ENCODE assay signal across 1 cellular context in genomic region chr9:128296340-128297220, GRCh38.
TF ChIP-seq lines count a peak whose summit lies in the region.

No MANE protein-coding gene starts in this region.

TF ChIP-seq in IMR-90, 13 proteins besides CTCF, POLR2A, EP300 and RAD21:
- TF ChIP-seq USF2 (IDR thresholded peaks at IDR 0.05; ENCODE audit: low read depth, low read length) (no peak), CEBPB (IDR thresholded peaks at IDR 0.05; ENCODE audit: low read depth, low read length) (0 out of 2 replicates have a peak, but pooled peaks have one; percentile 15), MAZ (IDR thresholded peaks at IDR 0.05; ENCODE audit: borderline replicate concordance, low read depth, low read length) (no peak), FOS (IDR thresholded peaks at IDR 0.05; ENCODE audit: low read depth, low read length) (0 out of 2 replicates have a peak, but pooled peaks have one; percentile 26)
